Comparison of ENCODE assay signal across 8 cellular contexts in the genomic region with DNA sequence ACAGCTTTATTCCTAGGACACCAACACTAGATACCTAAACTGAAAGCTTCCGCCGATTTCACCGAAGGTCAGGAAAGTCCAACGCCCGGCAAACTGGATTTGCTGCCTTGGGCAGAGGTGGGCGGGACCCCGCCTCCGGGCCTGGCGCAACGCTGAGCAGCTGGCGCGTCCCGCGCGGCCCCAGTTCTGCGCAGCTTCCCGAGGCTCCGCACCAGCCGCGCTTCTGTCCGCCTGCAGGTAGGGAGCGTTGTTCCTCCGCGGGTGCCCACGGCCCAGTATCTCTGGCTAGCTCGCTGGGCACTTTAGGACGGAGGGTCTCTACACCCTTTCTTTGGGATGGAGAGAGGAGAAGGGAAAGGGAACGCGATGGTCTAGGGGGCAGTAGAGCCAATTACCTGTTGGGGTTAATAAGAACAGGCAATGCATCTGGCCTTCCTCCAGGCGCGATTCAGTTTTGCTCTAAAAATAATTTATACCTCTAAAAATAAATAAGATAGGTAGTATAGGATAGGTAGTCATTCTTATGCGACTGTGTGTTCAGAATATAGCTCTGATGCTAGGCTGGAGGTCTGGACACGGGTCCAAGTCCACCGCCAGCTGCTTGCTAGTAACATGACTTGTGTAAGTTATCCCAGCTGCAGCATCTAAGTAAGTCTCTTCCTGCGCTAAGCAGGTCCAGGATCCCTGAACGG. TPM values are rescaled to one million over a fixed set of nuclear protein-coding genes. Genes with fewer than 3 reads are reported as not detected.
DNase-seq lines count a peak whose midpoint lies in the region; ATAC-seq lines count a peak whose summit lies in the region.

Gene CD274 (plus strand): TSS at position 183 of the 692 bp plus-strand sequence. CDS start 5,572 bp downstream, outside the sequence.

- H3K27me3 Mint-ChIP-seq in activated CD8-positive, alpha-beta T cell treated with anti-CD3 and anti-CD28 coated beads, Interleukin-2, amount 10 ng/mL, durations not matched to agents 7 days and 5 days (ENCODE audit: low read depth) = no peaks in the 10 kb centered on the region

- DNase-seq in AG20443 (ENCODE audit: low spot score) = peak; percentile 93
- peak; percentile 84 for DNase-seq in NCI-H69 (lab: John Stamatoyannopoulos, UW)
- DNase-seq in activated CD8-positive, alpha-beta T cell treated with anti-CD3 and anti-CD28 coated beads, Interleukin-2, amount 10 ng/mL, durations not matched to agents 7 days and 5 days = peak; percentile 84
- DNase-seq in effector CD8-positive, alpha-beta T cell (lab: John Stamatoyannopoulos, UW) = peak; percentile 58
- DNase-seq in lung microvascular endothelial cell (ENCODE audit: low read depth in 2 of 2) = peak; percentile 95 to 97
- DNase-seq in stimulated activated CD4-positive, alpha-beta T cell treated with anti-CD3 and anti-CD28 coated beads, TNF-alpha, amount 100 ng/mL, for 4 hours (ENCODE audit: low read depth in 3 of 3) = peak; percentile 70 to 74 (median 73)

- ATAC-seq in GM18909 (IDR thresholded peaks at IDR 0.05; ENCODE audit: poor library complexity, unreplicated experiment) (peak; percentile 73), HG03354 (IDR thresholded peaks at IDR 0.05; ENCODE audit: poor library complexity, severe bottlenecking, unreplicated experiment) (peak; percentile 64)
- peak; percentile 98 for ATAC-seq in activated CD8-positive, alpha-beta T cell treated with anti-CD3 and anti-CD28 coated beads, Interleukin-2, amount 10 ng/mL, durations not matched to agents 7 days and 5 days

- H3K4me1 Mint-ChIP-seq in activated CD8-positive, alpha-beta T cell treated with anti-CD3 and anti-CD28 coated beads, Interleukin-2, amount 10 ng/mL, durations not matched to agents 7 days and 5 days (ENCODE audit: low read depth) = peaks cover 69% of the 10 kb centered on the region

- CTCF ChIA-PET in activated CD8-positive, alpha-beta T cell treated with anti-CD3 and anti-CD28 coated beads, Interleukin-2, amount 10 ng/mL, durations not matched to agents 7 days and 5 days (lab: Charles Lee) = interaction anchor here (0.7 to 5.5 kb wide), 38 partner anchors 8 to 770 kb away, joined by 3 to 127 read pairs (median 5); partner anchors contain the start of genes INSL6, PDCD1LG2, PLGRKT and RIC1

- H3K9me3 Mint-ChIP-seq in activated CD8-positive, alpha-beta T cell treated with anti-CD3 and anti-CD28 coated beads, Interleukin-2, amount 10 ng/mL, durations not matched to agents 7 days and 5 days (ENCODE audit: insufficient read depth) = no peaks in the 10 kb centered on the region

- POLR2A ChIA-PET in activated CD8-positive, alpha-beta T cell treated with anti-CD3 and anti-CD28 coated beads, Interleukin-2, amount 10 ng/mL, durations not matched to agents 7 days and 5 days (lab: Charles Lee) = interaction anchor here (0.7 to 2.2 kb wide), 13 partner anchors 9 to 1924 kb away, joined by 3 to 26 read pairs (median 6); partner anchors contain the start of genes JAK2, PDCD1LG2, PLGRKT and RIC1

- peak within 1 kb of the TSS; percentile 82 for H3K4me3 Mint-ChIP-seq in activated CD8-positive, alpha-beta T cell treated with anti-CD3 and anti-CD28 coated beads, Interleukin-2, amount 10 ng/mL, durations not matched to agents 7 days and 5 days

- peaks cover 3% of the 10 kb centered on the region for H3K36me3 Mint-ChIP-seq in activated CD8-positive, alpha-beta T cell treated with anti-CD3 and anti-CD28 coated beads, Interleukin-2, amount 10 ng/mL, durations not matched to agents 7 days and 5 days (ENCODE audit: low read depth)

- H3K27ac Mint-ChIP-seq in activated CD8-positive, alpha-beta T cell treated with anti-CD3 and anti-CD28 coated beads, Interleukin-2, amount 10 ng/mL, durations not matched to agents 7 days and 5 days = peak within 1 kb of the TSS; percentile 89

RNA-seq across cellular contexts. Expression of gene CD274, which starts in this region (rescaled TPM):
- 1 to 10 TPM; 4.0 to 4.9 TPM for total RNA-seq in activated CD8-positive, alpha-beta T cell treated with anti-CD3 and anti-CD28 coated beads, Interleukin-2, amount 10 ng/mL, durations not matched to agents 7 days and 5 days
- total RNA-seq in lung microvascular endothelial cell = 4.4 and 7.5 TPM in 2 replicates

Comparison
In these comparisons a context has a peak if more than half of its experiments do, and no peak if none do; other contexts are left out.
1. Peak in every context shown above with its lines: DNase-seq and ATAC-seq.